In the genomic region with DNA sequence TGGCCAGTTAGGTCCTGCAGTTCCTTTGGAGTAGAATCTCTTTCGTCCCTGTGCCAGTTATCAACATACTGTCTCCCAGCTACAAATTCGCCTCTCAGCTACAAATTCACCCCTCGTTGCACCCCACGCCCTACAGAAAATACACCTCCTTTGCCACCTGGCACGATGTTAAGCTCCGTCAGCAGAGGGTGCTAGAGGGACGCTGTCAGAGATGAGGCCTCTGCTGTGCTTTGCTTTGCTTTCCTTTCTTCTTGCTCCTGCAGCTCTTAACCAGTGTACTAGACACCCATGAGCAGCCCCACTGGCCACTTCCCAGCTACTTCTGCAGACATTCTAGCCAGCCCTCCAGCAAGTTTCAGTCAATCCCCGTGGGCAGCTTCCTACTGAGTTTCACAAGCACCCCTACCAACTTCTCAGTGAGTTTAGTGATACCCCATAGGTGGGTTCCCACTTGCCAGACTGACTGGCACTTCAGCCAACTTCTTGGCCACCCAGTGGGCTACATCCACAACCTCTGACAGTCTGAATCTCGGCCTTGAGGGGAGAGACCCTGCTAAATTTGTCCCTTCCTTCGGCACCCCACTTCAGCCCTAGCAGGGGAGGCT, we compare ENCODE assay signal across 1 cellular context.
TF ChIP-seq lines count a peak whose summit lies in the region.

No MANE protein-coding gene starts in this region.

TF ChIP-seq in HepG2, 621 proteins besides CTCF, POLR2A, EP300 and RAD21 (continued from another document):
- TF ChIP-seq, protein P1, sequence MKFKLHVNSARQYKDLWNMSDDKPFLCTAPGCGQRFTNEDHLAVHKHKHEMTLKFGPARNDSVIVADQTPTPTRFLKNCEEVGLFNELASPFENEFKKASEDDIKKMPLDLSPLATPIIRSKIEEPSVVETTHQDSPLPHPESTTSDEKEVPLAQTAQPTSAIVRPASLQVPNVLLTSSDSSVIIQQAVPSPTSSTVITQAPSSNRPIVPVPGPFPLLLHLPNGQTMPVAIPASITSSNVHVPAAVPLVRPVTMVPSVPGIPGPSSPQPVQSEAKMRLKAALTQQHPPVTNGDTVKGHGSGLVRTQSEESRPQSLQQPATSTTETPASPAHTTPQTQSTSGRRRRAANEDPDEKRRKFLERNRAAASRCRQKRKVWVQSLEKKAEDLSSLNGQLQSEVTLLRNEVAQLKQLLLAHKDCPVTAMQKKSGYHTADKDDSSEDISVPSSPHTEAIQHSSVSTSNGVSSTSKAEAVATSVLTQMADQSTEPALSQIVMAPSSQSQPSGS (CRISPR knock-in tag; IDR thresholded peaks at IDR 0.05), result 0 out of 2 replicates have a peak, but pooled peaks have one; percentile 27
- TF ChIP-seq XRCC5 (optimal IDR thresholded peaks at IDR 0.05; ENCODE audit: low read length) (peak; percentile 64), ZFP37 (CRISPR knock-in tag; IDR thresholded peaks at IDR 0.05; ENCODE audit: borderline replicate concordance) (no peak), ZNF501 (CRISPR knock-in tag; IDR thresholded peaks at IDR 0.05) (0 out of 2 replicates have a peak, but pooled peaks have one; percentile 22), ZNF772 (CRISPR knock-in tag; IDR thresholded peaks at IDR 0.05) (0 out of 2 replicates have a peak, but pooled peaks have one; percentile 3), HOXA3 (CRISPR knock-in tag; IDR thresholded peaks at IDR 0.05) (no peak), SAP130 (CRISPR knock-in tag; IDR thresholded peaks at IDR 0.05; ENCODE audit: low read depth) (0 out of 2 replicates have a peak, but pooled peaks have one; percentile 24), ZNF782 (CRISPR knock-in tag; IDR thresholded peaks at IDR 0.05; ENCODE audit: borderline replicate concordance) (no peak), ZFX (CRISPR knock-in tag; IDR thresholded peaks at IDR 0.05; ENCODE audit: low read depth) (0 out of 2 replicates have a peak, but pooled peaks have one; percentile 42), HMGXB4 (CRISPR knock-in tag; IDR thresholded peaks at IDR 0.05; ENCODE audit: borderline replicate concordance in 1 of 2, low read depth in 1 of 2) (0 out of 4 replicates have a peak, but pooled peaks of 1 of the 2 experiments have one; percentile 19), THAP11 (CRISPR knock-in tag; IDR thresholded peaks at IDR 0.05) (peak; percentile 53; the same call in 1 of the 2 replicates), SALL1 (CRISPR knock-in tag; IDR thresholded peaks at IDR 0.05) (peak; percentile 31; the same call in 1 of the 2 replicates), SOX5 (CRISPR knock-in tag; IDR thresholded peaks at IDR 0.05; ENCODE audit: borderline replicate concordance) (0 out of 2 replicates have a peak, but pooled peaks have one; percentile 10), ZNF331 (CRISPR knock-in tag; IDR thresholded peaks at IDR 0.05) (0 out of 2 replicates have a peak, but pooled peaks have one; percentile 29), ZNF644 (CRISPR knock-in tag; IDR thresholded peaks at IDR 0.05; ENCODE audit: low read depth) (no peak), TMF1 (CRISPR knock-in tag; IDR thresholded peaks at IDR 0.05; ENCODE audit: low read depth) (no peak), MAFF (IDR thresholded peaks at IDR 0.05; ENCODE audit: low read depth, low read length) (peak; percentile 17; the same call in 1 of the 2 replicates), KDM2A (CRISPR knock-in tag; IDR thresholded peaks at IDR 0.05; ENCODE audit: borderline replicate concordance, low read depth) (peak; percentile 59; the same call in 1 of the 2 replicates), TEAD3 (CRISPR knock-in tag; optimal IDR thresholded peaks at IDR 0.05; ENCODE audit: borderline replicate concordance) (peak; percentile 53), STAG1 (CRISPR knock-in tag; IDR thresholded peaks at IDR 0.05) (peak; percentile 96), TFAP4 (IDR thresholded peaks at IDR 0.05; ENCODE audit: borderline replicate concordance, low read depth) (no peak), PATZ1 (CRISPR knock-in tag; IDR thresholded peaks at IDR 0.05) (0 out of 2 replicates have a peak, but pooled peaks have one; percentile 28), SMC3 (IDR thresholded peaks at IDR 0.05; ENCODE audit: low read length) (peak; percentile 88), ZNF282 (IDR thresholded peaks at IDR 0.05; ENCODE audit: partially characterized antibody) (no peak), ZNF589 (CRISPR knock-in tag; conservative IDR thresholded peaks at IDR 0.05) (0 out of 2 replicates have a peak, but pooled peaks have one; percentile 45)
- TF ChIP-seq, protein P2, sequence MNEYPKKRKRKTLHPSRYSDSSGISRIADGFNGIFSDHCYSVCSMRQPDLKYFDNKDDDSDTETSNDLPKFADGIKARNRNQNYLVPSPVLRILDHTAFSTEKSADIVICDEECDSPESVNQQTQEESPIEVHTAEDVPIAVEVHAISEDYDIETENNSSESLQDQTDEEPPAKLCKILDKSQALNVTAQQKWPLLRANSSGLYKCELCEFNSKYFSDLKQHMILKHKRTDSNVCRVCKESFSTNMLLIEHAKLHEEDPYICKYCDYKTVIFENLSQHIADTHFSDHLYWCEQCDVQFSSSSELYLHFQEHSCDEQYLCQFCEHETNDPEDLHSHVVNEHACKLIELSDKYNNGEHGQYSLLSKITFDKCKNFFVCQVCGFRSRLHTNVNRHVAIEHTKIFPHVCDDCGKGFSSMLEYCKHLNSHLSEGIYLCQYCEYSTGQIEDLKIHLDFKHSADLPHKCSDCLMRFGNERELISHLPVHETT (CRISPR knock-in tag; conservative IDR thresholded peaks at IDR 0.05), result no peak
- TF ChIP-seq, protein P3, sequence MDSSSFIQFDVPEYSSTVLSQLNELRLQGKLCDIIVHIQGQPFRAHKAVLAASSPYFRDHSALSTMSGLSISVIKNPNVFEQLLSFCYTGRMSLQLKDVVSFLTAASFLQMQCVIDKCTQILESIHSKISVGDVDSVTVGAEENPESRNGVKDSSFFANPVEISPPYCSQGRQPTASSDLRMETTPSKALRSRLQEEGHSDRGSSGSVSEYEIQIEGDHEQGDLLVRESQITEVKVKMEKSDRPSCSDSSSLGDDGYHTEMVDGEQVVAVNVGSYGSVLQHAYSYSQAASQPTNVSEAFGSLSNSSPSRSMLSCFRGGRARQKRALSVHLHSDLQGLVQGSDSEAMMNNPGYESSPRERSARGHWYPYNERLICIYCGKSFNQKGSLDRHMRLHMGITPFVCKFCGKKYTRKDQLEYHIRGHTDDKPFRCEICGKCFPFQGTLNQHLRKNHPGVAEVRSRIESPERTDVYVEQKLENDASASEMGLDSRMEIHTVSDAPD (CRISPR knock-in tag; IDR thresholded peaks at IDR 0.05), result no peak
- TF ChIP-seq, protein P4, sequence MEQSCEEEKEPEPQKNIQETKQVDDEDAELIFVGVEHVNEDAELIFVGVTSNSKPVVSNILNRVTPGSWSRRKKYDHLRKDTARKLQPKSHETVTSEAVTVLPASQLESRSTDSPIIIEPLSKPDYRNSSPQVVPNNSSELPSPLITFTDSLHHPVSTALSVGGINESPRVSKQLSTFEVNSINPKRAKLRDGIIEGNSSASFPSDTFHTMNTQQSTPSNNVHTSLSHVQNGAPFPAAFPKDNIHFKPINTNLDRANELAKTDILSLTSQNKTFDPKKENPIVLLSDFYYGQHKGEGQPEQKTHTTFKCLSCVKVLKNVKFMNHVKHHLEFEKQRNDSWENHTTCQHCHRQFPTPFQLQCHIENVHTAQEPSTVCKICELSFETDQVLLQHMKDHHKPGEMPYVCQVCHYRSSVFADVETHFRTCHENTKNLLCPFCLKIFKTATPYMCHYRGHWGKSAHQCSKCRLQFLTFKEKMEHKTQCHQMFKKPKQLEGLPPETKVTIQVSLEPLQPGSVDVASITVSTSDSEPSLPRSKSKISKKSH (CRISPR knock-in tag; IDR thresholded peaks at IDR 0.05; ENCODE audit: borderline replicate concordance), result no peak
